18 cellular contexts compared by ENCODE assay signal in genomic region chr2:6181525-6182270, GRCh38.
DNase-seq lines count a peak whose midpoint lies in the region; ATAC-seq and TF ChIP-seq lines count a peak whose summit lies in the region.
"Had no signal": no experiment of that assay in that cellular context is flagged by ENCODE, and none has a peak within 500 bp of the region (broad histone marks: within the 10 kb centered on the region; RNA-seq: fewer than 3 reads in every experiment).

No MANE protein-coding gene starts in this region.

- H3K4me1 ChIP-seq in fibroblast of lung (ENCODE audit: control insufficient read depth, extremely low read depth, insufficient read depth, low read length) (peaks cover 12% of the 10 kb centered on the region), psoas muscle (no peaks in the 10 kb centered on the region)
- H3K4me1 ChIP-seq: lower lobe of right lung had no signal

- DNase-seq in GM12865 (ENCODE audit: low read depth) (peak; percentile 34), RWPE1 (ENCODE audit: low spot score) (peak; percentile 2), fibroblast of lung (ENCODE audit: low read depth in 2 of 2) (peak; percentile 86 to 98), psoas muscle (no peak), putamen (ENCODE audit: low spot score) (no peak), H7 (no peak)
- no peak for DNase-seq in activated effector memory CD4-positive, alpha-beta T cell treated with anti-CD3 and anti-CD28 coated beads, Interleukin-2, amount 50 U/mL, for 16 hours
- no peak for DNase-seq in activated CD4-positive, alpha-beta T cell treated with anti-CD3 and anti-CD28 coated beads, Interleukin-2, amount 10 ng/mL, durations not matched to agents 7 days and 5 days
- DNase-seq: activated B cell treated with CpG ODN at 0.5 μM for 24 hours; amniotic stem cell; CD4-positive, alpha-beta memory T cell; lower lobe of right lung; NCI-H1092 treated with DMSO at 0.1 percent for 48 hours; NCI-H524 treated with DMSO at 0.1 percent for 48 hours; posterior cingulate gyrus; SHP77 treated with DMSO at 0.1 percent for 48 hours; stimulated activated naive CD8-positive, alpha-beta T cell treated with anti-CD3 and anti-CD28 coated beads, Interleukin-15, amount 100 ng/mL, for 72 hours had no signal

- H3K79me2 ChIP-seq in fibroblast of lung (ENCODE audit: control insufficient read depth, insufficient read depth, low read length): no peaks in the 10 kb centered on the region

- ATAC-seq in psoas muscle: no peak
- ATAC-seq: heart right ventricle; lower lobe of right lung; stimulated activated naive CD8-positive, alpha-beta T cell treated with anti-CD3 and anti-CD28 coated beads, Interleukin-15, amount 100 ng/mL, for 72 hours had no signal

- WGBS in psoas muscle, 3 donors: 27 to 35% (median 28%) methylated on average over 8 of the region's 8 CpGs

- H3K9ac ChIP-seq in fibroblast of lung (ENCODE audit: insufficient read depth, low read length): no peak overlapping the region

- H3K36me3 Mint-ChIP-seq in activated CD4-positive, alpha-beta T cell treated with anti-CD3 and anti-CD28 coated beads, Interleukin-2, amount 10 ng/mL, durations not matched to agents 7 days and 5 days (ENCODE audit: low read depth): no peaks in the 10 kb centered on the region
- H3K36me3 Mint-ChIP-seq: CD4-positive, alpha-beta memory T cell had no signal

- H3K27ac Mint-ChIP-seq in activated CD4-positive, alpha-beta T cell treated with anti-CD3 and anti-CD28 coated beads, Interleukin-2, amount 10 ng/mL, durations not matched to agents 7 days and 5 days: no peak overlapping the region
- H3K27ac Mint-ChIP-seq: activated B cell treated with CpG ODN at 0.5 μM for 24 hours; CD4-positive, alpha-beta memory T cell; stimulated activated naive CD8-positive, alpha-beta T cell treated with anti-CD3 and anti-CD28 coated beads, Interleukin-15, amount 100 ng/mL, for 72 hours had no signal

- H3K27me3 ChIP-seq in fibroblast of lung (ENCODE audit: control insufficient read depth, insufficient read depth, low read length) (no peaks in the 10 kb centered on the region), psoas muscle (ENCODE audit: insufficient read depth in 3 of 3, low read length in 2 of 3) (no peaks in the 10 kb centered on the region), H7 (ENCODE audit: control insufficient read depth, insufficient read depth, low read length) (no peaks in the 10 kb centered on the region)

- H3K27me3 Mint-ChIP-seq in activated CD4-positive, alpha-beta T cell treated with anti-CD3 and anti-CD28 coated beads, Interleukin-2, amount 10 ng/mL, durations not matched to agents 7 days and 5 days: no peaks in the 10 kb centered on the region
- H3K27me3 Mint-ChIP-seq: activated B cell treated with CpG ODN at 0.5 μM for 24 hours; CD4-positive, alpha-beta memory T cell; stimulated activated naive CD8-positive, alpha-beta T cell treated with anti-CD3 and anti-CD28 coated beads, Interleukin-15, amount 100 ng/mL, for 72 hours had no signal

- H3K27ac ChIP-seq in RWPE1: no peak overlapping the region
- H3K27ac ChIP-seq in fibroblast of lung (ENCODE audit: insufficient read depth, low read length): no peak overlapping the region
- H3K27ac ChIP-seq in psoas muscle: peak overlapping the region; percentile 4
- H3K27ac ChIP-seq: lower lobe of right lung had no signal

- peak overlapping the region; percentile 23 for H3K4me2 ChIP-seq in fibroblast of lung (ENCODE audit: extremely low read depth, insufficient read depth, low read length)

- H3K36me3 ChIP-seq in fibroblast of lung (ENCODE audit: control insufficient read depth, insufficient read depth, low read length) (no peaks in the 10 kb centered on the region), psoas muscle (ENCODE audit: insufficient read depth in 1 of 2, low read depth in 1 of 2) (no peaks in the 10 kb centered on the region), H7 (replicated peaks; ENCODE audit: control insufficient read depth, insufficient read depth, low read length) (no peaks in the 10 kb centered on the region)
- H3K36me3 ChIP-seq: heart right ventricle, lower lobe of right lung had no signal

- H3K4me1 Mint-ChIP-seq in activated CD4-positive, alpha-beta T cell treated with anti-CD3 and anti-CD28 coated beads, Interleukin-2, amount 10 ng/mL, durations not matched to agents 7 days and 5 days: no peaks in the 10 kb centered on the region
- H3K4me1 Mint-ChIP-seq: activated B cell treated with CpG ODN at 0.5 μM for 24 hours; CD4-positive, alpha-beta memory T cell; stimulated activated naive CD8-positive, alpha-beta T cell treated with anti-CD3 and anti-CD28 coated beads, Interleukin-15, amount 100 ng/mL, for 72 hours had no signal

- no peak overlapping the region for H3K4me3 ChIP-seq in GM12865 (ENCODE audit: low read depth, low read length)
- no peak overlapping the region for H3K4me3 ChIP-seq in fibroblast of lung (replicated peaks in 1 of 4; ENCODE audit: control extremely low read depth in 1 of 4, insufficient read depth in 1 of 4, low read depth in 3 of 4, low read length in 4 of 4)
- no peak overlapping the region for H3K4me3 ChIP-seq in psoas muscle
- no peak overlapping the region for H3K4me3 ChIP-seq in H7 (ENCODE audit: insufficient read depth, low read depth, low read length)
- H3K4me3 ChIP-seq: heart right ventricle, lower lobe of right lung had no signal

- H3K9me3 ChIP-seq in fibroblast of lung (ENCODE audit: control insufficient read depth, insufficient read depth, low read depth, low read length) (no peaks in the 10 kb centered on the region), psoas muscle (no peaks in the 10 kb centered on the region)
- H3K9me3 ChIP-seq: heart right ventricle, lower lobe of right lung had no signal

- intact Hi-C loops in psoas muscle (cut with DNase I): no loop called here

- H3K9me3 Mint-ChIP-seq in activated CD4-positive, alpha-beta T cell treated with anti-CD3 and anti-CD28 coated beads, Interleukin-2, amount 10 ng/mL, durations not matched to agents 7 days and 5 days: no peaks in the 10 kb centered on the region
- H3K9me3 Mint-ChIP-seq: activated B cell treated with CpG ODN at 0.5 μM for 24 hours had no signal

- no peak overlapping the region for H3K4me3 Mint-ChIP-seq in activated CD4-positive, alpha-beta T cell treated with anti-CD3 and anti-CD28 coated beads, Interleukin-2, amount 10 ng/mL, durations not matched to agents 7 days and 5 days
- H3K4me3 Mint-ChIP-seq: activated B cell treated with CpG ODN at 0.5 μM for 24 hours; CD4-positive, alpha-beta memory T cell; stimulated activated naive CD8-positive, alpha-beta T cell treated with anti-CD3 and anti-CD28 coated beads, Interleukin-15, amount 100 ng/mL, for 72 hours had no signal

- no peak for TF ChIP-seq CTCF in GM12865 (IDR thresholded peaks at IDR 0.05; ENCODE audit: insufficient read depth, low read depth, low read length, missing control alignments)
- TF ChIP-seq CTCF in RWPE1 (conservative IDR thresholded peaks at IDR 0.05; ENCODE audit: low read depth): no peak
- TF ChIP-seq CTCF in fibroblast of lung (conservative IDR thresholded peaks at IDR 0.05 in 1 of 2, IDR thresholded peaks at IDR 0.05 in 1 of 2; ENCODE audit: low read depth in 1 of 2, low read length in 2 of 2): no peak
- TF ChIP-seq CTCF in psoas muscle (IDR thresholded peaks at IDR 0.05): no peak

- POLR2A ChIA-PET in RWPE1 (lab: Yijun Ruan, JAX; ENCODE audit: low non-redundant PET): no interaction called here
- POLR2A ChIA-PET in activated CD4-positive, alpha-beta T cell treated with anti-CD3 and anti-CD28 coated beads, Interleukin-2, amount 10 ng/mL, durations not matched to agents 7 days and 5 days (lab: Charles Lee): no interaction called here

- no peaks in the 10 kb centered on the region for H4K20me1 ChIP-seq in fibroblast of lung (ENCODE audit: control insufficient read depth, extremely low read depth, insufficient read depth, low read length)

- no peak overlapping the region for H2AFZ ChIP-seq in fibroblast of lung (ENCODE audit: low read length)

- CTCF ChIA-PET in RWPE1 (lab: Yijun Ruan, JAX): interaction anchor here (0.6 to 0.7 kb wide), 2 partner anchors 133 to 224 kb away, joined by 3 to 5 read pairs; no protein-coding TSS in a partner anchor
- CTCF ChIA-PET in activated CD4-positive, alpha-beta T cell treated with anti-CD3 and anti-CD28 coated beads, Interleukin-2, amount 10 ng/mL, durations not matched to agents 7 days and 5 days (lab: Charles Lee): no interaction called here

Comparison
In these comparisons a context has a peak if more than half of its experiments do, and no peak if none do; other contexts are left out.
1. DNase-seq: peak in GM12865 (single experiment), RWPE1 (single experiment) and fibroblast of lung (2 of 2); none in psoas muscle (0 of 2), putamen (single experiment), activated effector memory CD4-positive, alpha-beta T cell treated with anti-CD3 and anti-CD28 coated beads, Interleukin-2, amount 50 U/mL, for 16 hours (single experiment), H7 (single experiment) and activated CD4-positive, alpha-beta T cell treated with anti-CD3 and anti-CD28 coated beads, Interleukin-2, amount 10 ng/mL, durations not matched to agents 7 days and 5 days (single experiment).